In genomic region chr5:35651002-35651756, GRCh38 we compare ENCODE assay signal across 8 cellular contexts. TPM values are rescaled to one million over a fixed set of nuclear protein-coding genes. Genes with fewer than 3 reads are reported as not detected.
A peak's percentile ranks its signal among the peaks of the same experiment; 100 is the strongest.
DNase-seq lines count a peak whose midpoint lies in the region; ATAC-seq and TF ChIP-seq lines count a peak whose summit lies in the region.

No MANE protein-coding gene starts in this region.

- H3K4me3 ChIP-seq in HL-60 (replicated peaks; ENCODE audit: insufficient read depth, low read length): no peak overlapping the region
- H3K4me3 ChIP-seq in body of pancreas: no peak overlapping the region

- H3K27me3 ChIP-seq in HL-60 (ENCODE audit: insufficient read depth, poor library complexity, severe bottlenecking) (no peaks in the 10 kb centered on the region), body of pancreas (no peaks in the 10 kb centered on the region)

- DNase-seq in HL-60 (ENCODE audit: low read depth in 1 of 2, low spot score in 1 of 2): peak in 1 of 2 experiments; percentile 36
- peak; percentile 25 for DNase-seq in T-helper 22 cell (ENCODE audit: low read depth)
- peak in 3 of 4 donors; percentile 12 to 20 (median 19) for DNase-seq in body of pancreas
- DNase-seq in lung microvascular endothelial cell (ENCODE audit: low read depth in 2 of 2): peak; percentile 53 to 60
- DNase-seq in stimulated activated naive CD4-positive, alpha-beta T cell treated with Interleukin-2 at 50 U/mL for 16 hours (lab: John Stamatoyannopoulos, UW): peak; percentile 49
- DNase-seq in NK-92 treated with Interleukin-12 subunit alpha and Interleukin-12 subunit beta, amount 100 ng/mL, for 24 hours (lab: John Stamatoyannopoulos, UW): no peak
- no peak for DNase-seq in NCI-H774 (lab: John Stamatoyannopoulos, UW)

- no peaks in the 10 kb centered on the region for H3K36me3 ChIP-seq in body of pancreas (replicated peaks in 1 of 2; ENCODE audit: insufficient read depth in 1 of 2, low read depth in 2 of 2)

- no peaks in the 10 kb centered on the region for H3K9me3 ChIP-seq in body of pancreas

- intact Hi-C loops in body of pancreas (cut with DNase I): no loop called here

- WGBS in body of pancreas, 2 donors: 50 to 61% methylated on average over 4 of the region's 4 CpGs

- no peaks in the 10 kb centered on the region for H3K4me1 ChIP-seq in body of pancreas

- ATAC-seq in body of pancreas: no peak

- peak; percentile 57 for TF ChIP-seq CTCF in GM12873 (IDR thresholded peaks at IDR 0.05; ENCODE audit: insufficient read depth, low read depth, low read length, missing control alignments)
- peak; percentile 35 for TF ChIP-seq CTCF in HL-60 (IDR thresholded peaks at IDR 0.05; ENCODE audit: insufficient read depth, low read length)
- TF ChIP-seq CTCF in body of pancreas (IDR thresholded peaks at IDR 0.05): peak in 4 of 7 experiments; percentile 18 to 26 (median 20)

- no peak overlapping the region for H3K27ac ChIP-seq in HL-60 (replicated peaks)
- no peak overlapping the region for H3K27ac ChIP-seq in body of pancreas

- no peak for TF ChIP-seq POLR2A in body of pancreas (IDR thresholded peaks at IDR 0.05)

RNA-seq across cellular contexts. Expression of gene SPEF2, which starts 33.5 kb away (rescaled TPM):
- total RNA-seq in body of pancreas (10 to 100 TPM in 1 of 2 donors, 1 to 10 TPM in 1; 6.3 to 11.4 TPM), lung microvascular endothelial cell (0.20 and 0.22 TPM in 2 replicates)

Comparison
In these comparisons a context has a peak if more than half of its experiments do, and no peak if none do; other contexts are left out.
1. DNase-seq: peak in T-helper 22 cell (single experiment), body of pancreas (3 of 4), lung microvascular endothelial cell (2 of 2) and stimulated activated naive CD4-positive, alpha-beta T cell treated with Interleukin-2 at 50 U/mL for 16 hours (single experiment); none in NK-92 treated with Interleukin-12 subunit alpha and Interleukin-12 subunit beta, amount 100 ng/mL, for 24 hours (single experiment) and NCI-H774 (single experiment).
2. Peak in every context shown above with its lines, with median percentiles within 50 percentile points of each other: CTCF ChIP-seq.